In the genomic region with DNA sequence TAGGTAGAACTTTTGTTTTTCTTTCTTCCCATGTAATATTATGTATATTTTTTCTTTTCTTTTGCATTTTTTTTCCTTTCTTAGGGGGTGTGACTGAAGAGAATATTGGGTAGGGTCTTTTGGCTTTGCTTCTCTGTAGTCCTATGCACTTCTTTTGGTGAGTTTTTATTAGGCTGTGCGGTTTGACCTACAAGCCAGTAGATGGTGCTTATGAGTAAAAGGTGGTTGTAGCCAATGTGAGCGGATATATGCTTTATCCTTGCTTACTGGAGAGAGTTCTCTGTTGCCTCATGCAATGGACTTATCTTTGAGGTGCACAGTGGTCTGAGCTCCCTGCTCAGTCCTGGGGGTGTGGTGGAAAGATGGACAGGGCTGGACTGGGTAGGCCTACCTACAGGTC, we compare ENCODE assay signal across 10 cellular contexts. TPM values are rescaled to one million over a fixed set of nuclear protein-coding genes. Genes with fewer than 3 reads are reported as not detected.
DNase-seq lines count a peak whose midpoint lies in the region; ATAC-seq and TF ChIP-seq lines count a peak whose summit lies in the region.
"Had no signal": no experiment of that assay in that cellular context is flagged by ENCODE, and none has a peak within 500 bp of the region (broad histone marks: within the 10 kb centered on the region; RNA-seq: fewer than 3 reads in every experiment).

No MANE protein-coding gene starts in this region.

- ATAC-seq in GM18873 (IDR thresholded peaks at IDR 0.05; ENCODE audit: low FRiP score, unreplicated experiment) = no peak

- no peaks in the 10 kb centered on the region for H3K79me2 ChIP-seq in neural progenitor cell (ENCODE audit: low read depth)

- peaks cover 3% of the 10 kb centered on the region for H3K36me3 Mint-ChIP-seq in neural progenitor cell

- no peak overlapping the region for H3K4me3 ChIP-seq in cardiac fibroblast (replicated peaks in 1 of 2; ENCODE audit: low read depth in 2 of 2, low read length in 2 of 2)
- no peak overlapping the region for H3K4me3 ChIP-seq in neural progenitor cell
- no peak overlapping the region for H3K4me3 ChIP-seq in H7 (ENCODE audit: insufficient read depth, low read depth, low read length)
- H3K4me3 ChIP-seq: left ventricle myocardium inferior had no signal

- H3K27me3 ChIP-seq in neural progenitor cell = no peaks in the 10 kb centered on the region
- no peaks in the 10 kb centered on the region for H3K27me3 ChIP-seq in H7 (ENCODE audit: control insufficient read depth, insufficient read depth, low read length)

- no peak overlapping the region for H3K4me2 ChIP-seq in neural progenitor cell

- no peaks in the 10 kb centered on the region for H3K27me3 Mint-ChIP-seq in neural progenitor cell (ENCODE audit: insufficient read depth, low read depth)

- TF ChIP-seq CTCF in GM13977 (IDR thresholded peaks at IDR 0.05; ENCODE audit: extremely low read depth, insufficient read depth, missing control alignments) = peak; percentile 45
- peak; percentile 11 for TF ChIP-seq CTCF in cardiac fibroblast (IDR thresholded peaks at IDR 0.05; ENCODE audit: low read depth, low read length)
- TF ChIP-seq CTCF in neural progenitor cell (IDR thresholded peaks at IDR 0.05) = peak; percentile 40

- no peaks in the 10 kb centered on the region for H4K20me1 ChIP-seq in neural progenitor cell (ENCODE audit: low read depth)

- DNase-seq in GM13977 (ENCODE audit: low spot score) (no peak), cardiac fibroblast (ENCODE audit: low read depth in 2 of 2) (peak in 1 of 2 donors; percentile 15), neural progenitor cell (ENCODE audit: low spot score) (no peak), H7 (no peak), OCI-M2 (lab: John Stamatoyannopoulos, UW; ENCODE audit: unreplicated experiment) (no peak)
- DNase-seq: left ventricle myocardium inferior, NCI-H510A treated with DMSO at 0.1 percent for 48 hours had no signal

- peaks cover 20% of the 10 kb centered on the region for H3K4me1 ChIP-seq in neural progenitor cell
- H3K4me1 ChIP-seq: left ventricle myocardium inferior had no signal

- peaks cover 28% of the 10 kb centered on the region for H3K9me3 Mint-ChIP-seq in neural progenitor cell
- H3K9me3 Mint-ChIP-seq: T-helper 1 cell treated with Interleukin-12 subunit alpha and Interleukin-12 subunit beta and Interleukin-4 antibody, amounts not matched to agents 30 μg/mL and 1 μg/mL, for 36 hours had no signal

- H2AFZ ChIP-seq in neural progenitor cell (replicated peaks) = no peak overlapping the region

- H3K9me3 ChIP-seq in neural progenitor cell (ENCODE audit: low read depth) = no peaks in the 10 kb centered on the region

- TF ChIP-seq RAD21 in Ishikawa (IDR thresholded peaks at IDR 0.05; ENCODE audit: low read depth) = peak; percentile 22; the same call in 1 of the 2 replicates

- H3K27ac ChIP-seq in neural progenitor cell = no peak overlapping the region
- H3K27ac ChIP-seq: left ventricle myocardium inferior had no signal

- in situ Hi-C loops in GM13977 (cut with MboI; ENCODE audit: low pct_unique_long_range_greater_than_20kb, low sequenced_read_pairs, unreplicated experiment) = no loop called here

- H3K27ac Mint-ChIP-seq in neural progenitor cell = no peak overlapping the region
- H3K27ac Mint-ChIP-seq: T-helper 1 cell treated with Interleukin-12 subunit alpha and Interleukin-12 subunit beta and Interleukin-4 antibody, amounts not matched to agents 30 μg/mL and 1 μg/mL, for 36 hours had no signal

- no peak overlapping the region for H3K4me3 Mint-ChIP-seq in neural progenitor cell
- H3K4me3 Mint-ChIP-seq: T-helper 1 cell treated with Interleukin-12 subunit alpha and Interleukin-12 subunit beta and Interleukin-4 antibody, amounts not matched to agents 30 μg/mL and 1 μg/mL, for 36 hours had no signal

- H3K4me1 Mint-ChIP-seq in neural progenitor cell = peaks cover 8% of the 10 kb centered on the region

- H3F3A ChIP-seq in neural progenitor cell (ENCODE audit: low read depth) = peaks cover 17% of the 10 kb centered on the region

- no peak overlapping the region for H3K9ac ChIP-seq in neural progenitor cell

- H3K36me3 ChIP-seq in neural progenitor cell (peaks cover 2% of the 10 kb centered on the region), H7 (replicated peaks; ENCODE audit: control insufficient read depth, insufficient read depth, low read length) (no peaks in the 10 kb centered on the region)
- H3K36me3 ChIP-seq: left ventricle myocardium inferior had no signal

- TF ChIP-seq EP300 in Ishikawa (IDR thresholded peaks at IDR 0.05; ENCODE audit: borderline replicate concordance) = no peak

TF ChIP-seq in Ishikawa, 13 proteins besides CTCF, POLR2A, EP300 and RAD21:
- TF ChIP-seq EGR1 (IDR thresholded peaks at IDR 0.05) = no peak
- no peak for TF ChIP-seq USF1 (IDR thresholded peaks at IDR 0.05)
- no peak for TF ChIP-seq ZBTB7A (IDR thresholded peaks at IDR 0.05; ENCODE audit: low read depth)
- no peak for TF ChIP-seq FOXM1 (IDR thresholded peaks at IDR 0.05; ENCODE audit: borderline replicate concordance, low read depth)

RNA-seq across cellular contexts. Expression of gene DSEL, which starts 52.7 kb away (rescaled TPM):
- 7.1 and 8.6 TPM in 2 replicates for total RNA-seq in neural progenitor cell (ENCODE audit: low replicate concordance)
- total RNA-seq in H7 (2014; rRNA removed; shearing (Covaris generic)) = 9.4 and 9.7 TPM in 2 replicates
